5 cellular contexts compared by ENCODE assay signal in genomic region chr18:15026041-15026440, GRCh38.
DNase-seq lines count a peak whose midpoint lies in the region; ATAC-seq, FAIRE-seq and TF ChIP-seq lines count a peak whose summit lies in the region.
"Not testable (repeated sequence)": the region's sequence is repeated elsewhere in the genome, so short reads cannot be mapped to it uniquely, and the experiment has no call there.

No MANE protein-coding gene starts in this region.

- DNase-seq in PC-3 (peak; percentile 3), epithelial cell of proximal tubule (ENCODE audit: low read depth) (peak; percentile 1), kidney tubule cell (ENCODE audit: low spot score) (peak; percentile 46)
- not testable (repeated sequence) for DNase-seq in kidney, small intestine

- CTCF ChIA-PET in PC-3 (lab: Charles Lee): not testable (repeated sequence)

- not testable (repeated sequence) for H2AFZ ChIP-seq in PC-3 (ENCODE audit: low read length)

- H3K36me3 ChIP-seq in PC-3 (ENCODE audit: low read depth, low read length); kidney (ENCODE audit: control insufficient read depth in 1 of 2, insufficient read depth in 2 of 2, low read length in 2 of 2); small intestine (ENCODE audit: control insufficient read depth in 2 of 2, insufficient read depth in 2 of 2, low read length in 2 of 2): not testable (repeated sequence)

- H3F3A ChIP-seq in PC-3 (ENCODE audit: low read length, unreplicated experiment): not testable (repeated sequence)

- not testable (repeated sequence) for TF ChIP-seq CTCF in PC-3 (conservative IDR thresholded peaks at IDR 0.05; ENCODE audit: low read depth, low read length); epithelial cell of proximal tubule (conservative IDR thresholded peaks at IDR 0.05; ENCODE audit: low read depth, low read length); kidney (IDR thresholded peaks at IDR 0.05; ENCODE audit: borderline replicate concordance, extremely low read depth, insufficient read depth)

- peak; percentile 87 for ATAC-seq in PC-3

- intact Hi-C loops in PC-3 (cut with micrococcal nuclease); kidney (cut with DNase I): not testable (repeated sequence)

- not testable (repeated sequence) for H3K4me1 ChIP-seq in PC-3 (ENCODE audit: insufficient read depth, low read length); kidney (ENCODE audit: control insufficient read depth in 1 of 2, insufficient read depth in 1 of 2, low read depth in 1 of 2, low read length in 2 of 2); small intestine (ENCODE audit: control insufficient read depth in 2 of 2, insufficient read depth in 1 of 2, low read depth in 1 of 2, low read length in 1 of 2)

- not testable (repeated sequence) for H3K9me3 ChIP-seq in PC-3 (ENCODE audit: low read length); kidney (ENCODE audit: control insufficient read depth in 1 of 2, low read length in 2 of 2); small intestine (ENCODE audit: control insufficient read depth, low read depth)

- not testable (repeated sequence) for H3K27ac ChIP-seq in PC-3 (ENCODE audit: low read length); kidney (ENCODE audit: low read depth in 2 of 2, low read length in 2 of 2); small intestine (ENCODE audit: low read depth in 1 of 2, low read length in 1 of 2)

- not testable (repeated sequence) for H3K4me3 ChIP-seq in PC-3 (ENCODE audit: low read length); epithelial cell of proximal tubule (ENCODE audit: low read depth, low read length); kidney (ENCODE audit: low read length in 2 of 2); small intestine (ENCODE audit: low read depth in 1 of 2, low read length in 2 of 2)

- H3K4me2 ChIP-seq in PC-3 (ENCODE audit: low read length): not testable (repeated sequence)

- BruUV-seq in PC-3 (replicated peaks; lab: Mats Ljungman, UMichigan): not testable (repeated sequence)

- not testable (repeated sequence) for H3K79me2 ChIP-seq in PC-3 (ENCODE audit: low read length)

- H3K9me2 ChIP-seq in PC-3 (replicated peaks; ENCODE audit: low read length): not testable (repeated sequence)

- POLR2A ChIA-PET in PC-3 (lab: Charles Lee; ENCODE audit: unreplicated experiment): not testable (repeated sequence)

- not testable (repeated sequence) for H4K20me1 ChIP-seq in PC-3 (ENCODE audit: low read length)

- H3K27me3 ChIP-seq in PC-3 (ENCODE audit: low read length); small intestine (ENCODE audit: control insufficient read depth in 2 of 2, insufficient read depth in 2 of 2, low read length in 2 of 2): not testable (repeated sequence)

- FAIRE-seq in kidney (lab: Jason Lieb, UNC) (peak; percentile 90), small intestine (lab: Jason Lieb, UNC) (peak; percentile 70)

- H3K9ac ChIP-seq in PC-3 (ENCODE audit: low read length); kidney (ENCODE audit: low read length in 2 of 2): not testable (repeated sequence)
